Comparison of ENCODE assay signal across 12 cellular contexts in genomic region chr16:10617662-10618420, GRCh38. TPM values are rescaled to one million over a fixed set of nuclear protein-coding genes. Genes with fewer than 3 reads are reported as not detected.
DNase-seq lines count a peak whose midpoint lies in the region; ATAC-seq and TF ChIP-seq lines count a peak whose summit lies in the region.
"Had no signal": no experiment of that assay in that cellular context is flagged by ENCODE, and none has a peak within 500 bp of the region (broad histone marks: within the 10 kb centered on the region; RNA-seq: fewer than 3 reads in every experiment).

No MANE protein-coding gene starts in this region.

- intact Hi-C loops in prostate gland (cut with DNase I) = no loop called here

- DNase-seq in ELR (ENCODE audit: low read depth) (peak; percentile 2), NCI-H2196 (lab: John Stamatoyannopoulos, UW; ENCODE audit: unreplicated experiment) (peak; percentile 53), epithelial cell of prostate (ENCODE audit: low read depth, low spot score) (no peak), prostate gland (ENCODE audit: low spot score) (no peak), superior temporal gyrus (ENCODE audit: extremely low spot score) (no peak), NCI-H524 (lab: John Stamatoyannopoulos, UW) (no peak)
- DNase-seq: activated naive CD4-positive, alpha-beta T cell treated with anti-CD3 and anti-CD28 coated beads for 36 hours; GOT3; stimulated activated naive B cell treated with anti-CD40 and anti-IgM and Interleukin-4, amounts not matched to agents 10 μg/mL and 1 μg/mL and 100 μg/mL, for 72 hours; WERI-Rb-1 had no signal

- H3K27ac ChIP-seq in epithelial cell of prostate (peak overlapping the region; percentile 85), prostate gland (peak overlapping the region; percentile 58 to 64)
- H3K27ac ChIP-seq: SK-N-MC, WERI-Rb-1 had no signal

- 58% methylated on average over 12 of the region's 12 CpGs for WGBS in prostate gland

- H3K36me3 ChIP-seq in prostate gland = no peaks in the 10 kb centered on the region
- H3K36me3 ChIP-seq: WERI-Rb-1 had no signal

- peaks cover 5% of the 10 kb centered on the region for H3K4me1 ChIP-seq in prostate gland (replicated peaks)

- no peaks in the 10 kb centered on the region for H3K9me3 ChIP-seq in prostate gland

- TF ChIP-seq CTCF in prostate gland (IDR thresholded peaks at IDR 0.05) = no peak

- H3K27me3 ChIP-seq in prostate gland (replicated peaks; ENCODE audit: insufficient read depth) = no peaks in the 10 kb centered on the region

- TF ChIP-seq POLR2A in prostate gland (IDR thresholded peaks at IDR 0.05) = no peak

- no peak overlapping the region for H3K4me3 ChIP-seq in prostate gland
- H3K4me3 ChIP-seq: SK-N-MC had no signal

- no peak for ATAC-seq in GM18909 (IDR thresholded peaks at IDR 0.05; ENCODE audit: poor library complexity, unreplicated experiment)
- ATAC-seq: stimulated activated naive B cell treated with anti-CD40 and anti-IgM and Interleukin-4, amounts not matched to agents 10 μg/mL and 1 μg/mL and 100 μg/mL, for 72 hours had no signal

RNA-seq across cellular contexts. Expression of gene EMP2, which starts 37.4 kb away (rescaled TPM):
- total RNA-seq in prostate gland = 10 to 100 TPM; 40.8 to 87.2 TPM
- total RNA-seq: activated naive CD4-positive, alpha-beta T cell treated with anti-CD3 and anti-CD28 coated beads for 36 hours had no signal

Comparison
In these comparisons a context has a peak if more than half of its experiments do, and no peak if none do; other contexts are left out.
1. DNase-seq: peak in ELR (single experiment) and NCI-H2196 (single experiment); none in epithelial cell of prostate (single experiment), prostate gland (single experiment), superior temporal gyrus (single experiment) and NCI-H524 (0 of 2).